ENCODE assay signal across 3 cellular contexts in the genomic region with DNA sequence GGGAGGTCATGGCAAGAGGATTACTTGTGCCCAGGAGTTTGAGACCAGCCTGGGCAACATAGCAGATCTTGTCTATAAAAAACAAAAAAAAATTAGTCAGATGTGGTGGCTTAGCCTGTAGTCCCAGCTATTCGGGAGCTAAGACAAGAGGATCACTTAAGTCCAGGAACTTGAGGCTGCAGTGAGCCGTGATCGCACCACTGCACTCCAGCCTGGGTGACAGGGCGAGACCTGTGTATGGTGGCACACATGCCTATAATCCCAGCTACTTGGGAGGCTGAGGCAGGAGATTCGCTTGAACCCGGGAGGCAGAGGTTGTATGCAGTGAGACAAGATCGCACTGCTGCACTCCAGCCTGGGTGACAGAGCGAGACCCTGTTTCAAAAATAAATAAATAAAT. TPM values are rescaled to one million over a fixed set of nuclear protein-coding genes. Genes with fewer than 3 reads are reported as not detected.
"Had no signal": no experiment of that assay in that cellular context is flagged by ENCODE, and none has a peak within 500 bp of the region (broad histone marks: within the 10 kb centered on the region; RNA-seq: fewer than 3 reads in every experiment).

No MANE protein-coding gene starts in this region.

RNA-seq across cellular contexts. Expression of a gene that starts 42.7 kb away (rescaled TPM):
- total RNA-seq: myocyte had no signal
- polyA plus RNA-seq: immature natural killer cell; naive thymus-derived CD4-positive, alpha-beta T cell had no signal
